Comparison of ENCODE assay signal across 10 cellular contexts in the genomic region with DNA sequence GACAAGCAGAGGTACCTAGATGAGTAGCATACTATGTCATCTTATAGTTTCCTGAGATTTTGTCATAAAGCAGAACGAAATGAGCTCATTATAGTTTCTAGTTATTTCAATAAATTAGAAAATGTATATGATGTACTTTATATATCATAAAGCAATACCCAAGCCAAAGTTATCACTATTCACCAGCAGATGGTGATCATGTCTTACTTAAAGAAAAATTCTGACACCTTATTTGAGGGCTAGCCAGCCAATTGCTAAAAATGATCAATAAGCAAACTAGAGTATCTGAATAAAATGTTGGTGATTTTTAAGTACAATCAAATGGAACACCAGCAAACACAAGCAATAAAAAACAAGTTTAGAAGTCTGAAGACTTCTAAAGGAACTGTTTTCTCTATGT. TPM values are rescaled to one million over a fixed set of nuclear protein-coding genes. Genes with fewer than 3 reads are reported as not detected.
A peak's percentile ranks its signal among the peaks of the same experiment; 100 is the strongest.
DNase-seq lines count a peak whose midpoint lies in the region; ATAC-seq, FAIRE-seq and TF ChIP-seq lines count a peak whose summit lies in the region.
"Had no signal": no experiment of that assay in that cellular context is flagged by ENCODE, and none has a peak within 500 bp of the region (broad histone marks: within the 10 kb centered on the region; RNA-seq: fewer than 3 reads in every experiment).

No MANE protein-coding gene starts in this region.

- no peak overlapping the region for H3K4me3 Mint-ChIP-seq in CD4-positive, alpha-beta memory T cell
- H3K4me3 Mint-ChIP-seq in HFFc6, result no peak overlapping the region

- H3K9me3 ChIP-seq in CD4-positive, alpha-beta memory T cell (ENCODE audit: control insufficient read depth in 1 of 2, low read length in 2 of 2), result no peaks in the 10 kb centered on the region
- H3K9me3 ChIP-seq in RWPE2 (ENCODE audit: severe bottlenecking), result no peaks in the 10 kb centered on the region
- H3K9me3 ChIP-seq in kidney (ENCODE audit: control insufficient read depth in 1 of 2, low read length in 2 of 2), result no peaks in the 10 kb centered on the region

- H3K9me3 Mint-ChIP-seq in CD4-positive, alpha-beta memory T cell, result no peaks in the 10 kb centered on the region
- no peaks in the 10 kb centered on the region for H3K9me3 Mint-ChIP-seq in HFFc6

- H3K36me3 ChIP-seq in CD4-positive, alpha-beta memory T cell (ENCODE audit: insufficient read depth, low read length), result no peaks in the 10 kb centered on the region
- H3K36me3 ChIP-seq in RWPE2 (ENCODE audit: low read depth) (no peaks in the 10 kb centered on the region), kidney (ENCODE audit: control insufficient read depth in 1 of 2, insufficient read depth in 2 of 2, low read length in 2 of 2) (no peaks in the 10 kb centered on the region)

- POLR2A ChIA-PET in CD4-positive, alpha-beta memory T cell (lab: Charles Lee; ENCODE audit: partially characterized antibody), result no interaction called here

- CTCF ChIA-PET in CD4-positive, alpha-beta memory T cell (lab: Charles Lee; ENCODE audit: partially characterized antibody), result interaction anchor here (0.6 to 2.0 kb wide), 8 partner anchors 14 to 269 kb away, joined by 3 to 10 read pairs (median 4); a partner anchor contains a TSS

- ATAC-seq in RWPE2 (ENCODE audit: low read depth) (no peak), sciatic nerve (no peak), HG03095 (IDR thresholded peaks at IDR 0.05; ENCODE audit: unreplicated experiment) (no peak)

- H3K4me1 Mint-ChIP-seq in CD4-positive, alpha-beta memory T cell, result peaks cover 40 to 70% (median 50%) of the 10 kb centered on the region in 4 donors
- peaks cover 20% of the 10 kb centered on the region for H3K4me1 Mint-ChIP-seq in HFFc6 (ENCODE audit: low read depth)

- intact Hi-C loops in CD4-positive, alpha-beta memory T cell (cut with micrococcal nuclease), result loop anchor here (1.0 to 2.0 kb wide), 3 partner anchors 42 to 270 kb away; no protein-coding TSS in a partner anchor
- intact Hi-C loops in kidney (cut with DNase I), result no loop called here
- intact Hi-C loops in sciatic nerve (cut with DNase I), result no loop called here

- H3K27me3 Mint-ChIP-seq in CD4-positive, alpha-beta memory T cell, result no peaks in the 10 kb centered on the region
- no peaks in the 10 kb centered on the region for H3K27me3 Mint-ChIP-seq in HFFc6 (ENCODE audit: insufficient read depth)

- H3K27ac Mint-ChIP-seq in CD4-positive, alpha-beta memory T cell, result no peak overlapping the region
- no peak overlapping the region for H3K27ac Mint-ChIP-seq in HFFc6

- no peak for FAIRE-seq in kidney (lab: Jason Lieb, UNC)

- peaks cover 23% of the 10 kb centered on the region for H3K4me1 ChIP-seq in CD4-positive, alpha-beta memory T cell (ENCODE audit: insufficient read depth, low read length)
- no peaks in the 10 kb centered on the region for H3K4me1 ChIP-seq in RWPE2 (ENCODE audit: insufficient read depth, poor library complexity, severe bottlenecking)
- H3K4me1 ChIP-seq in kidney (ENCODE audit: control insufficient read depth in 1 of 2, insufficient read depth in 1 of 2, low read depth in 1 of 2, low read length in 2 of 2), result no peaks in the 10 kb centered on the region
- H3K4me1 ChIP-seq: parathyroid adenoma had no signal

- no peak overlapping the region for H3K27ac ChIP-seq in CD4-positive, alpha-beta memory T cell (ENCODE audit: low read depth, low read length)
- H3K27ac ChIP-seq in RWPE2 (ENCODE audit: poor library complexity, severe bottlenecking) (no peak overlapping the region), kidney (ENCODE audit: low read depth in 2 of 2, low read length in 2 of 2) (no peak overlapping the region)
- H3K27ac ChIP-seq: parathyroid adenoma had no signal

- no peaks in the 10 kb centered on the region for H3K27me3 ChIP-seq in CD4-positive, alpha-beta memory T cell (ENCODE audit: insufficient read depth, low read length)
- no peaks in the 10 kb centered on the region for H3K27me3 ChIP-seq in RWPE2 (ENCODE audit: insufficient read depth, poor library complexity, severe bottlenecking)

- peaks cover 7% of the 10 kb centered on the region in 2 donors for H3K36me3 Mint-ChIP-seq in CD4-positive, alpha-beta memory T cell
- no peaks in the 10 kb centered on the region for H3K36me3 Mint-ChIP-seq in HFFc6 (ENCODE audit: low read depth)

- DNase-seq in CD4-positive, alpha-beta memory T cell, result peak in 4 of 5 donors; percentile 18 to 32 (median 26)
- DNase-seq in HFFc6, result peak; percentile 9
- no peak for DNase-seq in RWPE2 (ENCODE audit: low spot score)
- no peak for DNase-seq in kidney
- DNase-seq in sciatic nerve (ENCODE audit: low spot score), result no peak
- no peak for DNase-seq in hepatic stellate cell (ENCODE audit: low spot score)
- DNase-seq in NCI-H1930 (lab: John Stamatoyannopoulos, UW), result no peak
- DNase-seq: T1000 had no signal

- no peak overlapping the region for H3K9ac ChIP-seq in kidney (ENCODE audit: low read length in 2 of 2)
- H3K9ac ChIP-seq: parathyroid adenoma had no signal

- TF ChIP-seq CTCF in HFFc6 (IDR thresholded peaks at IDR 0.05) (peak; percentile 74), RWPE2 (IDR thresholded peaks at IDR 0.05; ENCODE audit: poor library complexity, severe bottlenecking) (peak; percentile 64), kidney (IDR thresholded peaks at IDR 0.05; ENCODE audit: borderline replicate concordance, extremely low read depth, insufficient read depth) (peak; percentile 9)

- H3K4me3 ChIP-seq in CD4-positive, alpha-beta memory T cell (ENCODE audit: low read length in 2 of 2), result no peak overlapping the region
- no peak overlapping the region for H3K4me3 ChIP-seq in RWPE2 (ENCODE audit: severe bottlenecking)
- no peak overlapping the region for H3K4me3 ChIP-seq in kidney (ENCODE audit: low read length in 2 of 2)

RNA-seq across cellular contexts. Expression of a gene that starts 44.1 kb away (rescaled TPM):
- total RNA-seq in CD4-positive, alpha-beta memory T cell, result 100 to 1,000 TPM; 105 to 106 TPM
- polyA plus RNA-seq in CD4-positive, alpha-beta memory T cell, result 10 to 100 TPM; 13.0 to 51.5 TPM
- total RNA-seq in HFFc6 (2021; fragmentation: NEBNext Ultra II Directional; extraction: Animal tissue kit (Norgen Biotek cat#: 25700)), result 10 to 100 TPM; 44.7 to 59.2 (median 55.3) TPM
- total RNA-seq in kidney (71.9 TPM), sciatic nerve (104 TPM)
- polyA plus RNA-seq in kidney (ENCODE audit: insufficient read depth, low read depth, low replicate concordance), result 7.9 TPM

RNA-seq across cellular contexts. Expression of a gene that starts 44.5 kb away (rescaled TPM):
- total RNA-seq in CD4-positive, alpha-beta memory T cell, result 1 to 10 TPM; 7.6 to 9.4 TPM
- 10 to 100 TPM; 27.6 to 36.7 TPM for polyA plus RNA-seq in CD4-positive, alpha-beta memory T cell
- 10 to 100 TPM; 33.3 to 48.5 (median 39.5) TPM for total RNA-seq in HFFc6 (2021; fragmentation: NEBNext Ultra II Directional; extraction: Animal tissue kit (Norgen Biotek cat#: 25700))
- total RNA-seq in kidney, result 35.8 TPM
- polyA plus RNA-seq in kidney (ENCODE audit: insufficient read depth, low read depth, low replicate concordance), result 70.8 TPM
- 28.4 TPM for total RNA-seq in sciatic nerve

Comparison
In these comparisons a context has a peak if more than half of its experiments do, and no peak if none do; other contexts are left out.
1. DNase-seq: peak in CD4-positive, alpha-beta memory T cell (4 of 5) and HFFc6 (single experiment); none in RWPE2 (single experiment), kidney (single experiment), sciatic nerve (single experiment), hepatic stellate cell (single experiment) and NCI-H1930 (0 of 2).
2. CTCF ChIP-seq: peak in every context shown above with its lines; median percentile 74 in HFFc6; 64 in RWPE2; 9 in kidney.